8 cellular contexts compared by ENCODE assay signal in the genomic region with DNA sequence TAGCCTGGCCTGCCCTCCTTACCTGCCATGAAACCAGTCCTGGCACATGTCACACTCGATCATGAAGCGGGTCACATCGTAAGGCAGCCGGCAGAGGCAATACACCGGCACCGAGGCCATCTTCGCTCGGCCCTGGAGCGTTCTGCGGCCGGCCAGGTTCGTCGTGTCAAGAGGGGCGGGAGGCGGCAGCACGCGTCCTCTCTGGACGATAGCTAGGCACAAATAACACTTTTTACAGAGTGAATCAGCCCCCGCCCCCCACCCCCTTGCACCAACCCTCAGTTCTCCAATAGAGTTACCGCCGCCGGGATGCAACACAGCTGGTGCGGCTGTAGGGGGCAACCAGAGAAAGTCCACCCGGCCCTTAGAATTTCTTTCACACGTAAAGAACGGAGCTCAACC. TPM values are rescaled to one million over a fixed set of nuclear protein-coding genes. Genes with fewer than 3 reads are reported as not detected.
DNase-seq lines count a peak whose midpoint lies in the region; ATAC-seq and TF ChIP-seq lines count a peak whose summit lies in the region.

No MANE protein-coding gene starts in this region.

- H3K36me3 ChIP-seq in SU-DHL-6 (ENCODE audit: low read length) (peaks cover under 1% of the 10 kb centered on the region; the same call in 1 of the 2 replicates), ascending aorta (peaks cover 5 to 7% of the 10 kb centered on the region in 2 donors), iPS DF 6.9 (ENCODE audit: control insufficient read depth, insufficient read depth, low read length) (no peaks in the 10 kb centered on the region), gastrocnemius medialis (peaks cover 0 to 14% of the 10 kb centered on the region in 2 donors)

- H3K27me3 ChIP-seq in SU-DHL-6 (ENCODE audit: low read length) (no peaks in the 10 kb centered on the region), ascending aorta (no peaks in the 10 kb centered on the region), iPS DF 6.9 (ENCODE audit: control insufficient read depth, insufficient read depth, low read length) (no peaks in the 10 kb centered on the region), gastrocnemius medialis (no peaks in the 10 kb centered on the region)

- H2AFZ ChIP-seq in SU-DHL-6 (ENCODE audit: low read depth, low read length, severe bottlenecking): no peak overlapping the region

- H3K27ac ChIP-seq in SU-DHL-6 (ENCODE audit: low read depth, low read length) (no peak overlapping the region; the same call in 1 of the 2 replicates), ascending aorta (peak overlapping the region in 1 of 2 donors; percentile 85), iPS DF 6.9 (ENCODE audit: low read length) (no peak overlapping the region), gastrocnemius medialis (peak overlapping the region; percentile 90 to 96 (median 94))

- ATAC-seq in gastrocnemius medialis: no peak
- ATAC-seq in HG03378 (IDR thresholded peaks at IDR 0.05; ENCODE audit: unreplicated experiment): no peak
- no peak for ATAC-seq in HG02870 (IDR thresholded peaks at IDR 0.05; ENCODE audit: unreplicated experiment)

- H3K9me2 ChIP-seq in SU-DHL-6 (replicated peaks; ENCODE audit: insufficient read depth, low read length): no peaks in the 10 kb centered on the region

- H4K20me1 ChIP-seq in SU-DHL-6 (ENCODE audit: low read depth, low read length): no peaks in the 10 kb centered on the region

- in situ Hi-C loops in gastrocnemius medialis (cut with MboI; ENCODE audit: low sequenced_read_pairs in 4 of 4): loop anchor here in 3 of 4 donors (10.0 to 25.0 kb wide), 2 partner anchors 132 to 495 kb away; a partner anchor contains a TSS

- TF ChIP-seq CTCF in SU-DHL-6 (IDR thresholded peaks at IDR 0.05; ENCODE audit: insufficient read depth, low read length, poor library complexity, severe bottlenecking) (no peak), ascending aorta (IDR thresholded peaks at IDR 0.05) (peak in 2 of 3 experiments; percentile 25 to 43), gastrocnemius medialis (IDR thresholded peaks at IDR 0.05 in 4 of 5, conservative IDR thresholded peaks at IDR 0.05 in 1 of 5) (peak in 2 of 5 experiments; percentile 22 to 36)

- no peaks in the 10 kb centered on the region for H3K9me3 ChIP-seq in SU-DHL-6 (ENCODE audit: insufficient read depth, low read length)
- no peaks in the 10 kb centered on the region for H3K9me3 ChIP-seq in ascending aorta
- H3K9me3 ChIP-seq in iPS DF 6.9 (ENCODE audit: control insufficient read depth, insufficient read depth, low read length): no peaks in the 10 kb centered on the region
- no peaks in the 10 kb centered on the region for H3K9me3 ChIP-seq in gastrocnemius medialis

- peaks cover 10% of the 10 kb centered on the region; the same call in 1 of the 2 replicates for H3K79me2 ChIP-seq in SU-DHL-6 (ENCODE audit: insufficient read depth, low read length)

- peak; percentile 73 for DNase-seq in DMS 273 (lab: John Stamatoyannopoulos, UW; ENCODE audit: unreplicated experiment)
- DNase-seq in KG1 (lab: John Stamatoyannopoulos, UW): peak; percentile 33
- DNase-seq in ascending aorta (ENCODE audit: low spot score in 2 of 2): peak; percentile 19 to 78
- DNase-seq in iPS DF 6.9 (ENCODE audit: low read depth, low spot score): no peak
- peak; percentile 3 to 25 for DNase-seq in gastrocnemius medialis

- intact Hi-C loops in ascending aorta (cut with DNase I) (loop anchor here (2.0 to 10.0 kb wide), 5 partner anchors 400 to 1122 kb away; a partner anchor contains a TSS), gastrocnemius medialis (cut with DNase I; ENCODE audit: low total_unique reads) (loop anchor here (5.0 to 10.0 kb wide), 2 partner anchors 592 to 1120 kb away; no protein-coding TSS in a partner anchor)

- H3F3A ChIP-seq in SU-DHL-6 (ENCODE audit: insufficient read depth): 0 out of 2 replicates have a peak, but pooled peaks cover 5% of the 10 kb centered on the region

- TF ChIP-seq POLR2A in gastrocnemius medialis (IDR thresholded peaks at IDR 0.05): no peak

- H3K4me2 ChIP-seq in SU-DHL-6 (ENCODE audit: low read depth, low read length, poor library complexity, severe bottlenecking): peak overlapping the region; percentile 87

- H3K9ac ChIP-seq in SU-DHL-6 (ENCODE audit: low read length): peak overlapping the region; percentile 93

- no CpG with 5 or more reads among the region's 26 CpGs for WGBS in iPS DF 6.9 (ENCODE audit: insufficient coverage, insufficient read length)

- H3K4me1 ChIP-seq in ascending aorta (no peaks in the 10 kb centered on the region), iPS DF 6.9 (ENCODE audit: control insufficient read depth, insufficient read depth, low read length) (no peaks in the 10 kb centered on the region), gastrocnemius medialis (no peaks in the 10 kb centered on the region)

- H3K4me3 ChIP-seq in SU-DHL-6 (ENCODE audit: insufficient read depth, low read length, poor library complexity, severe bottlenecking) (peak overlapping the region; percentile 95), ascending aorta (peak overlapping the region; percentile 64 to 73), iPS DF 6.9 (ENCODE audit: low read length) (peak overlapping the region; percentile 91; the same call in 1 of the 2 replicates), gastrocnemius medialis (peak overlapping the region; percentile 70 to 96 (median 78))

RNA-seq across cellular contexts. Expression of a gene that starts 1.7 kb away (rescaled TPM):
- total RNA-seq in ascending aorta (41.6 TPM), gastrocnemius medialis (10 to 100 TPM in 2 of 4 donors, 1 to 10 TPM in 2; 7.2 to 22.5 (median 13.9) TPM)

Comparison
In these comparisons a context has a peak if more than half of its experiments do, and no peak if none do; other contexts are left out.
1. H3K27ac ChIP-seq: peak in gastrocnemius medialis (4 of 4); none in SU-DHL-6 (single experiment) and iPS DF 6.9 (single experiment).
2. Peak in every context shown above with its lines, with median percentiles within 50 percentile points of each other: H3K4me3 ChIP-seq.